Comparison of ENCODE assay signal across 8 cellular contexts in genomic region chr13:32585625-32586021, GRCh38. TPM values are rescaled to one million over a fixed set of nuclear protein-coding genes. Genes with fewer than 3 reads are reported as not detected.
DNase-seq lines count a peak whose midpoint lies in the region; ATAC-seq and TF ChIP-seq lines count a peak whose summit lies in the region.

No MANE protein-coding gene starts in this region.

- peaks cover 28% of the 10 kb centered on the region for H3K4me1 ChIP-seq in psoas muscle

- peak in 1 of 4 donors; percentile 19 for ATAC-seq in psoas muscle

- H3K4me3 ChIP-seq in psoas muscle: peak overlapping the region; percentile 80

- TF ChIP-seq CTCF in psoas muscle (IDR thresholded peaks at IDR 0.05): no peak

- 16 to 20% (median 19%) methylated on average over 8 of the region's 8 CpGs for WGBS in psoas muscle, 3 donors

- no peaks in the 10 kb centered on the region for H3K9me3 ChIP-seq in psoas muscle

- peak; percentile 63 for DNase-seq in NCI-H748 (lab: John Stamatoyannopoulos, UW; ENCODE audit: unreplicated experiment)
- DNase-seq in NCI-H748 treated with DMSO at 0.1 percent for 48 hours (lab: John Stamatoyannopoulos, UW): no peak
- DNase-seq in activated CD4-positive, alpha-beta T cell treated with anti-CD3 and anti-CD28 coated beads, Interleukin-2, amount 50 U/mL, for 48 hours: peak; percentile 7 to 8
- peak; percentile 12 for DNase-seq in germinal center (ENCODE audit: low spot score)
- DNase-seq in psoas muscle: no peak
- DNase-seq in NCI-H2227 treated with DMSO at 0.1 percent for 48 hours (lab: John Stamatoyannopoulos, UW): no peak
- no peak for DNase-seq in dermis blood vessel endothelial cell
- DNase-seq in KG1 (lab: John Stamatoyannopoulos, UW): no peak

- no peaks in the 10 kb centered on the region for H3K36me3 ChIP-seq in psoas muscle (ENCODE audit: insufficient read depth in 1 of 2, low read depth in 1 of 2)

- intact Hi-C loops in psoas muscle (cut with DNase I): loop anchor here (2.0 to 5.0 kb wide), 3 partner anchors 53 to 1137 kb away; no protein-coding TSS in a partner anchor

- no peaks in the 10 kb centered on the region for H3K27me3 ChIP-seq in psoas muscle (ENCODE audit: insufficient read depth in 3 of 3, low read length in 2 of 3)

- H3K27ac ChIP-seq in psoas muscle: peak overlapping the region; percentile 86

RNA-seq across cellular contexts. Expression of gene PDS5B, which starts 0.6 kb away (rescaled TPM):
- total RNA-seq in psoas muscle: 10 to 100 TPM; 18.3 to 28.1 (median 22.1) TPM
- 1 to 10 TPM; 3.6 to 7.6 (median 4.4) TPM for polyA plus RNA-seq in psoas muscle
- total RNA-seq in dermis blood vessel endothelial cell: 35.7 and 40.2 TPM in 2 replicates

RNA-seq across cellular contexts. Expression of gene N4BP2L2, which starts 47.0 kb away (rescaled TPM):
- total RNA-seq in psoas muscle: 100 to 1,000 TPM; 102 to 153 (median 132) TPM
- 10 to 100 TPM; 23.6 to 77.3 (median 48.5) TPM for polyA plus RNA-seq in psoas muscle
- total RNA-seq in dermis blood vessel endothelial cell: 98.7 and 99.7 TPM in 2 replicates

Comparison
In these comparisons a context has a peak if more than half of its experiments do, and no peak if none do; other contexts are left out.
1. DNase-seq: peak in NCI-H748 (single experiment), activated CD4-positive, alpha-beta T cell treated with anti-CD3 and anti-CD28 coated beads, Interleukin-2, amount 50 U/mL, for 48 hours (2 of 2) and germinal center (single experiment); none in NCI-H748 treated with DMSO at 0.1 percent for 48 hours (single experiment), psoas muscle (0 of 2), NCI-H2227 treated with DMSO at 0.1 percent for 48 hours (single experiment), dermis blood vessel endothelial cell (single experiment) and KG1 (single experiment).